Comparison of ENCODE assay signal across 7 cellular contexts in the genomic region with DNA sequence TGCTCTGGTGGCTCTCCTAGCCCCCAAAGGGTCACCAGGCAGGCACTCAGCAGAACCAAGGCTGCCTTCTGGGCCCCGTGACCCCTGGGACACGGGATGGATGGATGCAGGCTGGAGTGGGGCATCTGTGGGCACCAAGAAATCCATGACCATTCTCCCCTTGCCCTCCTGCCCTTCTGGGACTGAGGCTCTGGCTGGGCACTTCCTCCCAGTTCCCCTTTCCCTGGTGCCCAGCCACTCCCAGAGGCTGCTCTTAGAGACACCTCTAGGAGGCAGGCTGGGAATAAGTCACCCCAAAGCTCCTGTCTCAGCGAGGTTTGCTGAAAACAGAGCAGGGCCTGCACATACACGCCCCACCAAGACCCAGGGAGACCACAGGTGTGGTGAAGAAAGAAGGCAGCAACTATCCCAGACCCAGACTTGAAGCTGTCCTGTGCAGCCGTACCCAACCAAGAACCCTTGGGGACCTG. TPM values are rescaled to one million over a fixed set of nuclear protein-coding genes. Genes with fewer than 3 reads are reported as not detected.
DNase-seq lines count a peak whose midpoint lies in the region; ATAC-seq and TF ChIP-seq lines count a peak whose summit lies in the region.

No MANE protein-coding gene starts in this region.

- H3K4me1 ChIP-seq in ascending aorta (peaks cover 4 to 27% of the 10 kb centered on the region in 2 donors), testis (peaks cover 13% of the 10 kb centered on the region)

- in situ Hi-C loops in GM13977 (cut with MboI; ENCODE audit: low pct_unique_long_range_greater_than_20kb, low sequenced_read_pairs, unreplicated experiment): no loop called here

- TF ChIP-seq CTCF in GM13977 (IDR thresholded peaks at IDR 0.05; ENCODE audit: extremely low read depth, insufficient read depth, missing control alignments) (peak; percentile 23), ascending aorta (IDR thresholded peaks at IDR 0.05) (peak in 1 of 3 experiments; percentile 47), kidney epithelial cell (IDR thresholded peaks at IDR 0.05; ENCODE audit: insufficient read depth, low read length, poor library complexity, severe bottlenecking) (peak; percentile 19), testis (IDR thresholded peaks at IDR 0.05) (no peak)

- no peak for DNase-seq in GM13977 (ENCODE audit: low spot score)
- peak in 1 of 2 donors; percentile 70 for DNase-seq in ascending aorta (ENCODE audit: low spot score in 2 of 2)
- DNase-seq in kidney epithelial cell (ENCODE audit: low read depth): no peak
- no peak for DNase-seq in testis
- DNase-seq in HEK293T (ENCODE audit: extremely low spot score): no peak
- DNase-seq in cortex of kidney (lab: John Stamatoyannopoulos, UW): no peak

- H3K4me3 ChIP-seq in ascending aorta (peak overlapping the region; percentile 64 to 74), kidney epithelial cell (ENCODE audit: low read depth, low read length) (peak overlapping the region; percentile 9), testis (peak overlapping the region; percentile 42 to 57)

- POLR2A ChIA-PET in HEK293T (lab: Yijun Ruan, JAX): interaction anchor here (1.0 to 3.9 kb wide), 4 partner anchors 15 to 139 kb away, joined by 3 to 17 read pairs (median 4); a partner anchor contains a TSS

- H3K27ac ChIP-seq in ascending aorta (peak overlapping the region; percentile 96 to 98), testis (peak overlapping the region; percentile 85 to 93)

- H3K27me3 ChIP-seq in ascending aorta (no peaks in the 10 kb centered on the region), kidney epithelial cell (ENCODE audit: control insufficient read depth, insufficient read depth, low read length) (no peaks in the 10 kb centered on the region), testis (no peaks in the 10 kb centered on the region)

- TF ChIP-seq POLR2A in testis (IDR thresholded peaks at IDR 0.05): no peak

- peaks cover 24 to 37% of the 10 kb centered on the region in 2 donors for H3K36me3 ChIP-seq in ascending aorta
- H3K36me3 ChIP-seq in kidney epithelial cell (ENCODE audit: control insufficient read depth, insufficient read depth, low read length): no peaks in the 10 kb centered on the region
- no peaks in the 10 kb centered on the region for H3K36me3 ChIP-seq in testis (ENCODE audit: low read depth, missing control alignments)

- ATAC-seq in HG03460 (IDR thresholded peaks at IDR 0.05; ENCODE audit: unreplicated experiment): peak; percentile 21

- WGBS in testis, 2 donors: 27 to 49% methylated on average over 3 to 5 of the region's 5 CpGs

- CTCF ChIA-PET in HEK293T (lab: Yijun Ruan, JAX): interaction anchor here (0.6 to 1.0 kb wide), 2 partner anchors 14 to 73 kb away, joined by 3 read pairs; no protein-coding TSS in a partner anchor

- no peaks in the 10 kb centered on the region for H3K9me3 ChIP-seq in ascending aorta
- H3K9me3 ChIP-seq in testis: no peaks in the 10 kb centered on the region

- intact Hi-C loops in ascending aorta (cut with DNase I) (loop anchor here (1.0 to 5.0 kb wide), 5 partner anchors 32 to 189 kb away; a partner anchor contains a TSS), testis (cut with DNase I; ENCODE audit: low total_unique reads) (no loop called here)

TF ChIP-seq in HEK293T, 16 proteins besides CTCF, POLR2A, EP300 and RAD21:
- TF ChIP-seq BHLHE40 (IDR thresholded peaks at IDR 0.05; ENCODE audit: borderline replicate concordance): no peak
- no peak for TF ChIP-seq L3MBTL2 (conservative IDR thresholded peaks at IDR 0.05)
- no peak for TF ChIP-seq ARNT (IDR thresholded peaks at IDR 0.05)
- no peak for TF ChIP-seq SUZ12 (IDR thresholded peaks at IDR 0.05)
- no peak for TF ChIP-seq TARDBP (IDR thresholded peaks at IDR 0.05)
- no peak for TF ChIP-seq NFRKB (IDR thresholded peaks at IDR 0.05)
- TF ChIP-seq, protein P1, sequence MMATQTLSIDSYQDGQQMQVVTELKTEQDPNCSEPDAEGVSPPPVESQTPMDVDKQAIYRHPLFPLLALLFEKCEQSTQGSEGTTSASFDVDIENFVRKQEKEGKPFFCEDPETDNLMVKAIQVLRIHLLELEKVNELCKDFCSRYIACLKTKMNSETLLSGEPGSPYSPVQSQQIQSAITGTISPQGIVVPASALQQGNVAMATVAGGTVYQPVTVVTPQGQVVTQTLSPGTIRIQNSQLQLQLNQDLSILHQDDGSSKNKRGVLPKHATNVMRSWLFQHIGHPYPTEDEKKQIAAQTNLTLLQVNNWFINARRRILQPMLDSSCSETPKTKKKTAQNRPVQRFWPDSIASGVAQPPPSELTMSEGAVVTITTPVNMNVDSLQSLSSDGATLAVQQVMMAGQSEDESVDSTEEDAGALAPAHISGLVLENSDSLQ (IDR thresholded peaks at IDR 0.05): no peak
- TF ChIP-seq ELF4 (IDR thresholded peaks at IDR 0.05): no peak
- TF ChIP-seq FOXA1 (IDR thresholded peaks at IDR 0.05): no peak
- TF ChIP-seq FOXK2 (IDR thresholded peaks at IDR 0.05): no peak
- no peak for TF ChIP-seq CTBP1 (IDR thresholded peaks at IDR 0.05; ENCODE audit: borderline replicate concordance)
- TF ChIP-seq HDGF (IDR thresholded peaks at IDR 0.05; ENCODE audit: borderline replicate concordance): no peak
- no peak for TF ChIP-seq SP1 (IDR thresholded peaks at IDR 0.05)
- TF ChIP-seq ZNF384 (IDR thresholded peaks at IDR 0.05): no peak
- no peak for TF ChIP-seq LEF1 (IDR thresholded peaks at IDR 0.05; ENCODE audit: borderline replicate concordance)
- no peak for TF ChIP-seq FOXM1 (IDR thresholded peaks at IDR 0.05; ENCODE audit: borderline replicate concordance)

RNA-seq across cellular contexts. Expression of a gene that starts 0.9 kb away (rescaled TPM):
- total RNA-seq in ascending aorta (179 TPM), kidney epithelial cell (15.5 and 17.5 TPM in 2 replicates), testis (10 to 100 TPM; 14.2 to 18.6 TPM)
- polyA plus RNA-seq in testis (ENCODE audit: insufficient read depth, low read depth, low replicate concordance): 22.4 TPM

RNA-seq across cellular contexts. Expression of a gene that starts 10.8 kb away (rescaled TPM):
- total RNA-seq in ascending aorta (not detected), kidney epithelial cell (not detected in 2 replicates), testis (under 1 TPM in 1 of 2 donors, not detected in 1; 0.16 TPM)
- polyA plus RNA-seq in testis (ENCODE audit: insufficient read depth, low read depth, low replicate concordance): not detected

RNA-seq across cellular contexts. Expression of a gene that starts 19.1 kb away (rescaled TPM):
- total RNA-seq in ascending aorta (51.6 TPM), kidney epithelial cell (not detected in 2 replicates), testis (1 to 10 TPM; 1.8 to 2.4 TPM)
- polyA plus RNA-seq in testis (ENCODE audit: insufficient read depth, low read depth, low replicate concordance): 13.9 TPM

RNA-seq across cellular contexts. Expression of a gene that starts 42.3 kb away (rescaled TPM):
- total RNA-seq in ascending aorta: 8.4 TPM
- total RNA-seq in kidney epithelial cell: 8.1 and 14.2 TPM in 2 replicates
- 10 to 100 TPM; 45.0 to 98.3 TPM for total RNA-seq in testis
- 283 TPM for polyA plus RNA-seq in testis (ENCODE audit: insufficient read depth, low read depth, low replicate concordance)

Comparison
In these comparisons a context has a peak if more than half of its experiments do, and no peak if none do; other contexts are left out.
1. CTCF ChIP-seq: peak in GM13977 (single experiment) and kidney epithelial cell (single experiment); none in testis (0 of 3).
2. H3K4me3 ChIP-seq: peak in every context shown above with its lines; median percentile 69 in ascending aorta; 50 in testis; 9 in kidney epithelial cell.
3. RNA of a gene that starts 19.1 kb away (total RNA-seq): 51.6 TPM in ascending aorta (single experiment); 1.8 to 2.4 TPM in testis and not detected in kidney epithelial cell; every median in the first group is over 10 times any median in the second.